Comparison of ENCODE assay signal across 18 cellular contexts in the genomic region with DNA sequence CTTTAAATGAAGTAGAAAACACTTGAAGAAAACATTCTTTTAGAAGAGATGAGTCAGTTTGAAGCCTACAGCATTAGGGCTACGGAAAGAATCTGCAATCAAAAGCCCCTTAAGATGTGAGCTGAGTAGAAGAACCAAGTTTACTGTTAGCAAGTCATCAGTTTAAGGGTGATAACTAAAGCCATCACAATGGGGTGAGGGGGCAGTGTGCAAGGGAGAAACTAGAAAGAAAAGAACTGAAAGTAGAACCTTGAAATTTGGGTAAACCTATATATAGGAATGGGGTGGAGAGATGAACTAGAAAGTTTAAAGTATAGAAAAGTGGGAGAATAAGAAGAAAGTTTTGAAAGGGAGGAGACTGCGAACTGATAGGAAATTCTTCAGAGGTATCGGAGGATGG.
DNase-seq lines count a peak whose midpoint lies in the region; ATAC-seq and TF ChIP-seq lines count a peak whose summit lies in the region.
"Had no signal": no experiment of that assay in that cellular context is flagged by ENCODE, and none has a peak within 500 bp of the region (broad histone marks: within the 10 kb centered on the region; RNA-seq: fewer than 3 reads in every experiment).

No MANE protein-coding gene starts in this region.

- no peaks in the 10 kb centered on the region for H4K20me1 ChIP-seq in GM23338 (replicated peaks; ENCODE audit: insufficient read depth)

- no peak overlapping the region for H3K4me2 ChIP-seq in GM23338

- no peaks in the 10 kb centered on the region for H3K79me2 ChIP-seq in GM23338 (replicated peaks; ENCODE audit: insufficient read depth)

- H3K4me3 Mint-ChIP-seq in naive B cell (peak overlapping the region in 1 of 8 donors; percentile 47), GM23338 (no peak overlapping the region)
- H3K4me3 Mint-ChIP-seq: T-cell had no signal

- DNase-seq in naive B cell = no peak
- no peak for DNase-seq in GM23338 (ENCODE audit: low spot score)
- DNase-seq: AML-193; Caco-2; HCEC 1CT; IMR-90; NCI-H1436; NCI-H2081; NCI-H524; NK-92 treated with Interleukin-12 subunit alpha and Interleukin-12 subunit beta, amount 100 ng/mL, for 24 hours; T-cell; T1000 had no signal

- TF ChIP-seq CTCF in GM23338 (conservative IDR thresholded peaks at IDR 0.05; ENCODE audit: low read depth in 2 of 2) = no peak

- peaks cover 0 to 12% (median 3%) of the 10 kb centered on the region in 3 donors for H3K4me1 Mint-ChIP-seq in naive B cell
- peaks cover 15% of the 10 kb centered on the region; the same call in 2 of the 3 replicates for H3K4me1 Mint-ChIP-seq in GM23338
- H3K4me1 Mint-ChIP-seq: T-cell had no signal

- H3K27ac ChIP-seq in GM23338 (ENCODE audit: low read depth) = no peak overlapping the region

- H3K4me1 ChIP-seq in GM23338 (ENCODE audit: insufficient read depth) = no peaks in the 10 kb centered on the region; the same call in 1 of the 2 replicates
- H3K4me1 ChIP-seq: Caco-2 had no signal

- H3K36me3 Mint-ChIP-seq in naive B cell (peaks cover 0 to 7% of the 10 kb centered on the region in 2 donors), GM23338 (ENCODE audit: low read depth) (no peaks in the 10 kb centered on the region)
- H3K36me3 Mint-ChIP-seq: T-cell had no signal

- H2AFZ ChIP-seq in GM23338 = no peak overlapping the region

- no peaks in the 10 kb centered on the region for H3K27me3 ChIP-seq in GM23338 (ENCODE audit: insufficient read depth)

- no peaks in the 10 kb centered on the region for H3K27me3 Mint-ChIP-seq in naive B cell
- no peaks in the 10 kb centered on the region for H3K27me3 Mint-ChIP-seq in GM23338 (ENCODE audit: insufficient read depth, low read depth, poor library complexity)

- H3F3A ChIP-seq in GM23338 (replicated peaks; ENCODE audit: low read depth) = no peaks in the 10 kb centered on the region

- H3K9me2 ChIP-seq in GM23338 (ENCODE audit: insufficient read depth) = no peaks in the 10 kb centered on the region

- H3K27ac Mint-ChIP-seq in naive B cell (peak overlapping the region in 4 of 6 donors; percentile 19 to 63 (median 44)), GM23338 (no peak overlapping the region)
- H3K27ac Mint-ChIP-seq: T-cell had no signal

- no peaks in the 10 kb centered on the region for H3K36me3 ChIP-seq in GM23338 (ENCODE audit: insufficient read depth)

- no peak overlapping the region for H3K4me3 ChIP-seq in GM23338

- H3K9me3 Mint-ChIP-seq in naive B cell = no peaks in the 10 kb centered on the region
- H3K9me3 Mint-ChIP-seq in GM23338 = no peaks in the 10 kb centered on the region
- H3K9me3 Mint-ChIP-seq: T-cell had no signal

- ATAC-seq in GM18867 (IDR thresholded peaks at IDR 0.05; ENCODE audit: unreplicated experiment) (peak; percentile 60), GM21529 (IDR thresholded peaks at IDR 0.05; ENCODE audit: unreplicated experiment) (peak; percentile 45), HG02852 (IDR thresholded peaks at IDR 0.05; ENCODE audit: unreplicated experiment) (peak; percentile 75), naive B cell (ENCODE audit: low read depth in 2 of 2) (no peak), GM19467 (IDR thresholded peaks at IDR 0.05; ENCODE audit: unreplicated experiment) (no peak), GM23338 (no peak), GM19397 (IDR thresholded peaks at IDR 0.05; ENCODE audit: unreplicated experiment) (no peak), HG02610 (IDR thresholded peaks at IDR 0.05; ENCODE audit: unreplicated experiment) (no peak)
- ATAC-seq: T-cell had no signal

TF ChIP-seq in GM23338, 12 proteins besides CTCF, POLR2A, EP300 and RAD21:
- TF ChIP-seq ZNF114 (CRISPR knock-in tag; IDR thresholded peaks at IDR 0.05) = no peak

Comparison
In these comparisons a context has a peak if more than half of its experiments do, and no peak if none do; other contexts are left out.
1. ATAC-seq: peak in GM18867 (single experiment), GM21529 (single experiment) and HG02852 (single experiment); none in naive B cell (0 of 2), GM19467 (single experiment), GM23338 (single experiment), GM19397 (single experiment) and HG02610 (single experiment).